19 cellular contexts compared by ENCODE assay signal in the genomic region with DNA sequence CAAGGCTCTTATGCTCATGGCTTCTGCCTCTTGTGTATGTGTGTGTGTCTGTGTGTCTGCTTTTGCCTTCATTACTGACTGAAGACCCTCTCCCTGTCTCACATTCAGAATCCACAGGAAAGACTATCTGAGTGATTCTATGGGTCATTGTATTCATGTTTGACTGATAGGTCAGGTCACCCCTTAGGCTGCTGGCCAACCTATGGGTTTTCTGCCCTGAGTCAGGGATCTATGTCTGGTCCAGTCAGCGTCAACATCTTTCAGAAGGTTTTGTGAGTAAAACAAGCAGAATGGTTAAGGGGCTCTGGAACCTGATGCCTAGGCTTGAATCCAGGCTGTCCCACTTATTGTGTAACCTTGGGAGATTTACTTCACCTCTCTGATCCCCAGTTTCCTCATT.
"Had no signal": no experiment of that assay in that cellular context is flagged by ENCODE, and none has a peak within 500 bp of the region (broad histone marks: within the 10 kb centered on the region; RNA-seq: fewer than 3 reads in every experiment).

No MANE protein-coding gene starts in this region.

- H3K27me3 ChIP-seq: neutrophil, tibial artery had no signal

- H3K27ac ChIP-seq: neutrophil, tibial artery, VCaP had no signal

- H3K4me1 ChIP-seq: tibial artery had no signal

- H3K9me3 ChIP-seq: heart right ventricle, left ventricle myocardium inferior, neutrophil, tibial artery had no signal

- H3K4me3 ChIP-seq: heart right ventricle, left ventricle myocardium inferior, tibial artery had no signal

- FAIRE-seq: bronchial epithelial cell had no signal

- DNase-seq: activated CD4-positive, alpha-beta T cell treated with anti-CD3 and anti-CD28 coated beads for 1 hour; activated CD8-positive, alpha-beta memory T cell treated with anti-CD3 and anti-CD28 coated beads for 24 hours; activated CD8-positive, alpha-beta memory T cell treated with anti-CD3 and anti-CD28 coated beads, Interleukin-2, amount 50 U/mL, for 48 hours; activated effector memory CD4-positive, alpha-beta T cell treated with anti-CD3 and anti-CD28 coated beads, Interleukin-2, amount 50 U/mL, for 16 hours; activated naive CD4-positive, alpha-beta T cell treated with anti-CD3 and anti-CD28 coated beads, Interleukin-2, amount 50 U/mL, for 16 hours; activated T-cell treated with anti-CD3 and anti-CD28 coated beads, Interleukin-2, amount 50 U/mL, for 72 hours; effector CD4-positive, alpha-beta T cell; kidney glomerular epithelial cell; stimulated activated CD4-positive, alpha-beta T cell treated with anti-CD3 and anti-CD28 coated beads, Interleukin-12 subunit alpha, Interleukin-12 subunit beta, amount 100 ng/mL, for 4 hours; stimulated activated CD4-positive, alpha-beta T cell treated with anti-CD3 and anti-CD28 coated beads, Interleukin-1b, Interleukin-23, amount 100 ng/mL, for 48 hours; stimulated activated naive CD4-positive, alpha-beta T cell treated with Interleukin-2 at 50 U/mL for 16 hours; T-helper 2 cell had no signal

- H3K36me3 ChIP-seq: heart right ventricle, left ventricle myocardium inferior, neutrophil, tibial artery had no signal

- ATAC-seq: activated T-cell treated with anti-CD3 and anti-CD28 coated beads, Interleukin-2, amount 50 U/mL, for 72 hours; natural killer cell treated with Interleukin-12 subunit alpha and Interleukin-12 subunit beta and Interleukin-15 and Interleukin-18, amount 100 ng/mL, for 72 hours had no signal
